In genomic region chr17:38746893-38747384, GRCh38 we compare ENCODE assay signal across 7 cellular contexts. TPM values are rescaled to one million over a fixed set of nuclear protein-coding genes. Genes with fewer than 3 reads are reported as not detected.
DNase-seq lines count a peak whose midpoint lies in the region; TF ChIP-seq lines count a peak whose summit lies in the region.

No MANE protein-coding gene starts in this region.

- peak overlapping the region; percentile 10 to 50 (median 23) for H3K9ac ChIP-seq in skeletal muscle tissue (ENCODE audit: low read depth in 1 of 3, low read length in 3 of 3)

- DNase-seq in HAP-1 (ENCODE audit: low spot score in 2 of 2) (no peak), foreskin fibroblast (no peak), islet precursor cell (no peak), NCI-H226 (no peak), G401 (ENCODE audit: low spot score) (no peak)

- H3K4me1 ChIP-seq in HAP-1 (peaks cover 20% of the 10 kb centered on the region), skeletal muscle tissue (ENCODE audit: control insufficient read depth in 3 of 3, insufficient read depth in 3 of 3, low read length in 3 of 3) (peaks cover 43 to 62% (median 53%) of the 10 kb centered on the region in 3 donors)

- TF ChIP-seq POLR2A in Raji (IDR thresholded peaks at IDR 0.05; ENCODE audit: insufficient read depth, low read depth, low read length): peak; percentile 27; the same call in 1 of the 2 replicates

- no peaks in the 10 kb centered on the region for H3K27me3 ChIP-seq in HAP-1 (ENCODE audit: low read depth)
- H3K27me3 ChIP-seq in skeletal muscle tissue (ENCODE audit: control insufficient read depth in 3 of 3, insufficient read depth in 3 of 3, low read length in 3 of 3): peaks cover 11 to 55% (median 39%) of the 10 kb centered on the region in 3 donors

- H3K9me3 ChIP-seq in HAP-1 (no peaks in the 10 kb centered on the region), skeletal muscle tissue (ENCODE audit: control insufficient read depth in 3 of 3, low read length in 3 of 3) (no peaks in the 10 kb centered on the region)

- H3K36me3 ChIP-seq in HAP-1 (replicated peaks) (peaks cover 11% of the 10 kb centered on the region; the same call in 1 of the 2 replicates), skeletal muscle tissue (ENCODE audit: control insufficient read depth in 3 of 3, insufficient read depth in 3 of 3, low read length in 3 of 3) (no peaks in the 10 kb centered on the region)

- H3K27ac ChIP-seq in skeletal muscle tissue (ENCODE audit: low read depth, low read length): no peak overlapping the region

- in situ Hi-C loops in HAP-1 (cut with MboI; ENCODE audit: low sequenced_read_pairs): no loop called here
- in situ Hi-C loops in G401 (cut with HindIII; ENCODE audit: low sequenced_read_pairs): no loop called here

- H3K4me3 ChIP-seq in HAP-1 (peak overlapping the region; percentile 97), foreskin fibroblast (ENCODE audit: low read depth in 1 of 2, low read length in 2 of 2) (peak overlapping the region; percentile 79 to 86), skeletal muscle tissue (ENCODE audit: low read length in 3 of 3) (peak overlapping the region in 2 of 3 donors; percentile 54 to 76)

- no peak for TF ChIP-seq CTCF in foreskin fibroblast (IDR thresholded peaks at IDR 0.05; ENCODE audit: low read depth, low read length)

RNA-seq across cellular contexts. Expression of gene PCGF2, which starts 1.2 kb away (rescaled TPM):
- 3.1 TPM for total RNA-seq in skeletal muscle tissue
- total RNA-seq in G401 (2014; rRNA removed; shearing (Covaris generic)): 5.5 and 12.5 TPM in 2 replicates

RNA-seq across cellular contexts. Expression of gene PSMB3, which starts 5.6 kb away (rescaled TPM):
- 156 TPM for total RNA-seq in skeletal muscle tissue
- total RNA-seq in G401 (2014; rRNA removed; shearing (Covaris generic)): 277 and 414 TPM in 2 replicates

RNA-seq across cellular contexts. Expression of gene CISD3, which starts 16.8 kb away (rescaled TPM):
- 3.1 TPM for total RNA-seq in skeletal muscle tissue
- 7.5 and 7.9 TPM in 2 replicates for total RNA-seq in G401 (2014; rRNA removed; shearing (Covaris generic))

RNA-seq across cellular contexts. Expression of gene MLLT6, which starts 41.9 kb away (rescaled TPM):
- 16.2 TPM for total RNA-seq in skeletal muscle tissue
- total RNA-seq in G401 (2014; rRNA removed; shearing (Covaris generic)): 21.8 and 30.6 TPM in 2 replicates

RNA-seq across cellular contexts. Expression of gene PIP4K2B, which starts 52.4 kb away (rescaled TPM):
- 37.6 TPM for total RNA-seq in skeletal muscle tissue
- total RNA-seq in G401 (2014; rRNA removed; shearing (Covaris generic)): 46.2 and 49.8 TPM in 2 replicates
